Comparison of ENCODE assay signal across 8 cellular contexts in genomic region chr10:104330168-104331117, GRCh38. TPM values are rescaled to one million over a fixed set of nuclear protein-coding genes. Genes with fewer than 3 reads are reported as not detected.
DNase-seq lines count a peak whose midpoint lies in the region; TF ChIP-seq lines count a peak whose summit lies in the region.

No MANE protein-coding gene starts in this region.

- H3K27ac Mint-ChIP-seq in nephron progenitor cell = peak overlapping the region; percentile 95

- CTCF ChIA-PET in RWPE1 (lab: Yijun Ruan, JAX) = interaction anchor here (0.6 to 2.1 kb wide), 6 partner anchors 19 to 314 kb away, joined by 3 to 5 read pairs (median 4); no protein-coding TSS in a partner anchor

- peak; percentile 60 for DNase-seq in RWPE1 (ENCODE audit: low spot score)
- no peak for DNase-seq in esophagus squamous epithelium (lab: John Stamatoyannopoulos, UW)
- DNase-seq in nephron progenitor cell = no peak
- no peak for DNase-seq in GF-D8 (lab: John Stamatoyannopoulos, UW)
- no peak for DNase-seq in UCSD-AML1 (lab: John Stamatoyannopoulos, UW; ENCODE audit: unreplicated experiment)
- no peak for DNase-seq in SW480 (ENCODE audit: low spot score)
- DNase-seq in DMS 273 treated with DMSO at 0.1 percent for 48 hours (lab: John Stamatoyannopoulos, UW) = no peak

- peaks cover 98 to 100% (median 100%) of the 10 kb centered on the region in 10 experiments for H3K4me1 ChIP-seq in BLaER1 treated with 17β-estradiol and CSF1 and Interleukin-3, amounts not matched to agents 10 nM and 100 nM
- H3K4me1 ChIP-seq in esophagus squamous epithelium = peaks cover 95 to 100% (median 98%) of the 10 kb centered on the region in 3 donors

- H3K9ac ChIP-seq in BLaER1 treated with 17β-estradiol and CSF1 and Interleukin-3, amounts not matched to agents 10 nM and 100 nM = peak overlapping the region; percentile 26 to 82 (median 78); a peak in 18 of 22 replicates

- H3K27me3 ChIP-seq in BLaER1 treated with 17β-estradiol and CSF1 and Interleukin-3, amounts not matched to agents 10 nM and 100 nM = no peaks in the 10 kb centered on the region
- no peaks in the 10 kb centered on the region for H3K27me3 ChIP-seq in esophagus squamous epithelium

- H4K20me1 ChIP-seq in BLaER1 treated with 17β-estradiol and CSF1 and Interleukin-3, amounts not matched to agents 10 nM and 100 nM = peaks cover 70 to 100% (median 90%) of the 10 kb centered on the region in 11 experiments

- WGBS in esophagus squamous epithelium, 2 donors = 16 to 33% methylated on average over 8 of the region's 8 CpGs

- POLR2A ChIA-PET in RWPE1 (lab: Yijun Ruan, JAX; ENCODE audit: low non-redundant PET) = interaction anchor here (1.4 kb wide), 1 partner anchor 9 kb away, joined by 7 read pairs; no protein-coding TSS in a partner anchor

- H3K9me3 Mint-ChIP-seq in nephron progenitor cell = no peaks in the 10 kb centered on the region

- intact Hi-C loops in esophagus squamous epithelium (cut with DNase I) = no loop called here

- H3K4me3 Mint-ChIP-seq in nephron progenitor cell = peak overlapping the region; percentile 33

- peaks cover 3% of the 10 kb centered on the region for H3K27me3 Mint-ChIP-seq in nephron progenitor cell (ENCODE audit: low read depth, poor library complexity)

- TF ChIP-seq CTCF in RWPE1 (conservative IDR thresholded peaks at IDR 0.05; ENCODE audit: low read depth) (no peak), esophagus squamous epithelium (IDR thresholded peaks at IDR 0.05) (no peak), nephron progenitor cell (IDR thresholded peaks at IDR 0.05) (no peak)

- no peaks in the 10 kb centered on the region for H3K9me3 ChIP-seq in BLaER1 treated with 17β-estradiol and CSF1 and Interleukin-3, amounts not matched to agents 10 nM and 100 nM (replicated peaks in 1 of 11)
- no peaks in the 10 kb centered on the region for H3K9me3 ChIP-seq in esophagus squamous epithelium

- H3K36me3 Mint-ChIP-seq in nephron progenitor cell (ENCODE audit: low read depth) = no peaks in the 10 kb centered on the region

- H3K4me1 Mint-ChIP-seq in nephron progenitor cell = peaks cover 96% of the 10 kb centered on the region

- H3K36me3 ChIP-seq in BLaER1 treated with 17β-estradiol and CSF1 and Interleukin-3, amounts not matched to agents 10 nM and 100 nM = peaks cover 7 to 59% (median 26%) of the 10 kb centered on the region in 11 experiments; a peak in 16 of 22 replicates
- H3K36me3 ChIP-seq in esophagus squamous epithelium = peaks cover 0 to 24% (median 0%) of the 10 kb centered on the region in 3 donors

- H3K27ac ChIP-seq in BLaER1 treated with 17β-estradiol and CSF1 and Interleukin-3, amounts not matched to agents 10 nM and 100 nM = peak overlapping the region; percentile 60 to 90 (median 84); a peak in 21 of 22 replicates
- H3K27ac ChIP-seq in RWPE1 = peak overlapping the region; percentile 99
- H3K27ac ChIP-seq in esophagus squamous epithelium = peak overlapping the region; percentile 84 to 99 (median 96)

- TF ChIP-seq POLR2A in esophagus squamous epithelium (IDR thresholded peaks at IDR 0.05) = no peak

- peak overlapping the region in 8 of 10 experiments; percentile 3 to 66 (median 52); a peak in 8 of 20 replicates for H3K4me3 ChIP-seq in BLaER1 treated with 17β-estradiol and CSF1 and Interleukin-3, amounts not matched to agents 10 nM and 100 nM
- peak overlapping the region in 1 of 4 donors; percentile 10 for H3K4me3 ChIP-seq in esophagus squamous epithelium

- peak overlapping the region; percentile 94 to 99 (median 97) for H3K4me2 ChIP-seq in BLaER1 treated with 17β-estradiol and CSF1 and Interleukin-3, amounts not matched to agents 10 nM and 100 nM

RNA-seq across cellular contexts. Expression of gene ITPRIP, which starts 7.8 kb away (rescaled TPM):
- 10 to 100 TPM; 37.6 to 61.6 (median 38.4) TPM for total RNA-seq in esophagus squamous epithelium

RNA-seq across cellular contexts. Expression of gene CFAP58, which starts 23.2 kb away (rescaled TPM):
- under 1 TPM in 3 of 4 donors, not detected in 1; 0.13 to 0.41 (median 0.19) TPM for total RNA-seq in esophagus squamous epithelium
